8 cellular contexts compared by ENCODE assay signal in genomic region chr5:122156724-122157325, GRCh38. TPM values are rescaled to one million over a fixed set of nuclear protein-coding genes. Genes with fewer than 3 reads are reported as not detected.
A peak's percentile ranks its signal among the peaks of the same experiment; 100 is the strongest.
DNase-seq lines count a peak whose midpoint lies in the region; ATAC-seq and TF ChIP-seq lines count a peak whose summit lies in the region.

No MANE protein-coding gene starts in this region.

- TF ChIP-seq CTCF in BJ (IDR thresholded peaks at IDR 0.05; ENCODE audit: insufficient read depth, low read depth, low read length) = peak; percentile 50
- TF ChIP-seq CTCF in SU-DHL-6 (IDR thresholded peaks at IDR 0.05; ENCODE audit: insufficient read depth, low read length, poor library complexity, severe bottlenecking) = peak; percentile 19

- no peaks in the 10 kb centered on the region for H3F3A ChIP-seq in SU-DHL-6 (ENCODE audit: insufficient read depth)

- no peaks in the 10 kb centered on the region for H3K27me3 ChIP-seq in BJ (ENCODE audit: control insufficient read depth, insufficient read depth, low read length)
- no peaks in the 10 kb centered on the region for H3K27me3 ChIP-seq in SU-DHL-6 (ENCODE audit: low read length)

- no peak overlapping the region for H2AFZ ChIP-seq in SU-DHL-6 (ENCODE audit: low read depth, low read length, severe bottlenecking)

- H3K27ac ChIP-seq in SU-DHL-6 (ENCODE audit: low read depth, low read length) = no peak overlapping the region

- H3K4me3 ChIP-seq in BJ (ENCODE audit: low read depth, low read length) = no peak overlapping the region
- H3K4me3 ChIP-seq in SU-DHL-6 (ENCODE audit: insufficient read depth, low read length, poor library complexity, severe bottlenecking) = no peak overlapping the region

- CTCF ChIA-PET in BJ (lab: Yijun Ruan, JAX) (interaction anchor here (0.7 to 3.6 kb wide), 19 partner anchors 14 to 1448 kb away, joined by 3 to 42 read pairs (median 5); partner anchors contain the start of genes LOX, SRFBP1 and ZNF474), HEK293T (lab: Yijun Ruan, JAX) (interaction anchor here (0.5 to 2.0 kb wide), 7 partner anchors 14 to 317 kb away, joined by 3 to 7 read pairs (median 5); no protein-coding TSS in a partner anchor)

- H3K4me2 ChIP-seq in SU-DHL-6 (ENCODE audit: low read depth, low read length, poor library complexity, severe bottlenecking) = no peak overlapping the region

- no peaks in the 10 kb centered on the region for H3K9me3 ChIP-seq in SU-DHL-6 (ENCODE audit: insufficient read depth, low read length)

- H3K79me2 ChIP-seq in SU-DHL-6 (ENCODE audit: insufficient read depth, low read length) = no peaks in the 10 kb centered on the region

- DNase-seq in BJ (ENCODE audit: low read depth) (no peak), HEK293T (ENCODE audit: extremely low spot score) (peak; percentile 26), iris pigment epithelial cell (ENCODE audit: low read depth) (peak; percentile 80), OCI-M2 (lab: John Stamatoyannopoulos, UW; ENCODE audit: unreplicated experiment) (no peak), NCI-H2196 treated with DMSO at 0.1 percent for 48 hours (lab: John Stamatoyannopoulos, UW; ENCODE audit: unreplicated experiment) (no peak), HK-2 (ENCODE audit: unreplicated experiment) (no peak)

- H3K9me2 ChIP-seq in SU-DHL-6 (replicated peaks; ENCODE audit: insufficient read depth, low read length) = no peaks in the 10 kb centered on the region

- H4K20me1 ChIP-seq in SU-DHL-6 (ENCODE audit: low read depth, low read length) = no peaks in the 10 kb centered on the region

- no peak for ATAC-seq in GM21529 (IDR thresholded peaks at IDR 0.05; ENCODE audit: unreplicated experiment)

- no peaks in the 10 kb centered on the region for H3K36me3 ChIP-seq in BJ (ENCODE audit: control insufficient read depth, insufficient read depth, low read length)
- no peaks in the 10 kb centered on the region for H3K36me3 ChIP-seq in SU-DHL-6 (ENCODE audit: low read length)

- H3K9ac ChIP-seq in SU-DHL-6 (ENCODE audit: low read length) = no peak overlapping the region

- POLR2A ChIA-PET in BJ (lab: Charles Lee) (interaction anchor here (0.5 kb wide), 1 partner anchor 188 kb away, joined by 3 read pairs; no protein-coding TSS in a partner anchor), HEK293T (lab: Yijun Ruan, JAX) (no interaction called here)

TF ChIP-seq in HEK293T, 16 proteins besides CTCF, POLR2A, EP300 and RAD21:
- TF ChIP-seq CTBP1 (IDR thresholded peaks at IDR 0.05; ENCODE audit: borderline replicate concordance) (no peak), SUZ12 (IDR thresholded peaks at IDR 0.05) (no peak), ARNT (IDR thresholded peaks at IDR 0.05) (no peak), ELF4 (IDR thresholded peaks at IDR 0.05) (no peak), FOXM1 (IDR thresholded peaks at IDR 0.05; ENCODE audit: borderline replicate concordance) (no peak), FOXK2 (IDR thresholded peaks at IDR 0.05) (no peak), HDGF (IDR thresholded peaks at IDR 0.05; ENCODE audit: borderline replicate concordance) (no peak), ZNF384 (IDR thresholded peaks at IDR 0.05) (no peak), TARDBP (IDR thresholded peaks at IDR 0.05) (no peak), FOXA1 (IDR thresholded peaks at IDR 0.05) (no peak), L3MBTL2 (conservative IDR thresholded peaks at IDR 0.05) (no peak), NFRKB (IDR thresholded peaks at IDR 0.05) (no peak), LEF1 (IDR thresholded peaks at IDR 0.05; ENCODE audit: borderline replicate concordance) (no peak), BHLHE40 (IDR thresholded peaks at IDR 0.05; ENCODE audit: borderline replicate concordance) (no peak), SP1 (IDR thresholded peaks at IDR 0.05) (no peak)
- TF ChIP-seq, protein P1, sequence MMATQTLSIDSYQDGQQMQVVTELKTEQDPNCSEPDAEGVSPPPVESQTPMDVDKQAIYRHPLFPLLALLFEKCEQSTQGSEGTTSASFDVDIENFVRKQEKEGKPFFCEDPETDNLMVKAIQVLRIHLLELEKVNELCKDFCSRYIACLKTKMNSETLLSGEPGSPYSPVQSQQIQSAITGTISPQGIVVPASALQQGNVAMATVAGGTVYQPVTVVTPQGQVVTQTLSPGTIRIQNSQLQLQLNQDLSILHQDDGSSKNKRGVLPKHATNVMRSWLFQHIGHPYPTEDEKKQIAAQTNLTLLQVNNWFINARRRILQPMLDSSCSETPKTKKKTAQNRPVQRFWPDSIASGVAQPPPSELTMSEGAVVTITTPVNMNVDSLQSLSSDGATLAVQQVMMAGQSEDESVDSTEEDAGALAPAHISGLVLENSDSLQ (IDR thresholded peaks at IDR 0.05) = no peak

RNA-seq across cellular contexts. Expression of gene ZNF474, which starts 27.5 kb away (rescaled TPM):
- 0.06 and 0.22 TPM in 2 replicates for polyA plus RNA-seq in BJ (2011; rRNA removed)
- polyA minus RNA-seq in BJ (2011; rRNA and poly(A)+ RNA removed) = not detected in 2 replicates

Comparison
In these comparisons a context has a peak if more than half of its experiments do, and no peak if none do; other contexts are left out.
1. DNase-seq: peak in HEK293T (single experiment) and iris pigment epithelial cell (single experiment); none in BJ (single experiment), OCI-M2 (single experiment), NCI-H2196 treated with DMSO at 0.1 percent for 48 hours (single experiment) and HK-2 (single experiment).